Comparison of ENCODE assay signal across 11 cellular contexts in the genomic region with DNA sequence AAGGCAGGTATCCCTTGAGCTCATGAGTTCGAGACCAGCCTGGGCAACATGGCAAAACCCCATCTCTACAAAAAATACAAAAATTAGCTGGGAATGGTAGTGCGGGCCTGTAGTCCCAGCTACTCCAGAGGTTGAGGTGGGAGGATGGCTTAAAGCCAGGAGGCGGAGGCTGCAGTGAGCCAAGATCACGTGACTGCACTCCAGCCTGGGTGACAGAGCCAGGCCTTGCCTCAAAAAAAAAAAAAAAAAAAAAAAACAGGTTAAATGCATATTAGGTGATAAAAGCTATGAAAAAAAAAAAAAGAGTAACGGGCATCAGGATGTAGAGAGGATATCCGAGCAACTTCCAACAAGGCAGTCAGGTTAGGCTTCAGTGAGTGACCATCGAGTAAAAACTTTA. TPM values are rescaled to one million over a fixed set of nuclear protein-coding genes. Genes with fewer than 3 reads are reported as not detected.
A peak's percentile ranks its signal among the peaks of the same experiment; 100 is the strongest.
DNase-seq lines count a peak whose midpoint lies in the region; ATAC-seq and TF ChIP-seq lines count a peak whose summit lies in the region.
"Had no signal": no experiment of that assay in that cellular context is flagged by ENCODE, and none has a peak within 500 bp of the region (broad histone marks: within the 10 kb centered on the region; RNA-seq: fewer than 3 reads in every experiment).

No MANE protein-coding gene starts in this region.

- no peaks in the 10 kb centered on the region for H3K27me3 ChIP-seq in heart right ventricle
- no peaks in the 10 kb centered on the region for H3K27me3 ChIP-seq in uterus
- H3K27me3 ChIP-seq in ascending aorta: no peaks in the 10 kb centered on the region
- H3K27me3 ChIP-seq: Peyer's patch had no signal

- no peak overlapping the region for H3K4me3 ChIP-seq in heart right ventricle
- no peak overlapping the region for H3K4me3 ChIP-seq in uterus
- H3K4me3 ChIP-seq in ascending aorta: no peak overlapping the region
- H3K4me3 ChIP-seq: Peyer's patch had no signal

- intact Hi-C loops in left ventricle myocardium superior (cut with micrococcal nuclease) (no loop called here), heart right ventricle (cut with DNase I) (loop anchor here in 1 of 10 donors (5.0 kb wide), 1 partner anchor 248 kb away; no protein-coding TSS in a partner anchor), left colon (cut with DNase I, micrococcal nuclease) (no loop called here), uterus (cut with DNase I; ENCODE audit: low total_unique reads) (no loop called here), ascending aorta (cut with DNase I) (loop anchor here (5.0 kb wide), 2 partner anchors 592 to 1522 kb away; partner anchors contain the start of gene SYF2)

- 53 to 70% methylated on average over 7 of the region's 7 CpGs for WGBS in heart right ventricle, 2 donors

- no peak for ATAC-seq in left ventricle myocardium superior
- ATAC-seq in heart right ventricle: no peak
- no peak for ATAC-seq in left colon

- no peak for TF ChIP-seq CTCF in heart right ventricle (IDR thresholded peaks at IDR 0.05)
- no peak for TF ChIP-seq CTCF in VCaP (conservative IDR thresholded peaks at IDR 0.05)
- no peak for TF ChIP-seq CTCF in uterus (IDR thresholded peaks at IDR 0.05)
- TF ChIP-seq CTCF in ascending aorta (IDR thresholded peaks at IDR 0.05): no peak

- H3K9me3 ChIP-seq in heart right ventricle (no peaks in the 10 kb centered on the region), uterus (no peaks in the 10 kb centered on the region), ascending aorta (no peaks in the 10 kb centered on the region)
- H3K9me3 ChIP-seq: Peyer's patch had no signal

- DNase-seq in left ventricle myocardium superior: peak; percentile 51
- no peak for DNase-seq in heart right ventricle
- peak; percentile 28 to 38 for DNase-seq in left colon
- peak; percentile 54 to 62 for DNase-seq in uterus
- DNase-seq in ascending aorta (ENCODE audit: low spot score in 2 of 2): no peak
- DNase-seq in NCI-H510A treated with DMSO at 0.1 percent for 48 hours (lab: John Stamatoyannopoulos, UW): no peak
- no peak for DNase-seq in NCI-H2196 (lab: John Stamatoyannopoulos, UW; ENCODE audit: unreplicated experiment)
- DNase-seq: islet precursor cell, NCI-H2081 treated with DMSO at 0.1 percent for 48 hours, Peyer's patch had no signal

- H3K27ac ChIP-seq in heart right ventricle (no peak overlapping the region), VCaP (peak overlapping the region; percentile 97; the same call in 1 of the 2 replicates), uterus (peak overlapping the region in 1 of 2 donors; percentile 99), ascending aorta (no peak overlapping the region)
- H3K27ac ChIP-seq: Peyer's patch had no signal

- H3K36me3 ChIP-seq in heart right ventricle: peaks cover 0 to 3% (median 0%) of the 10 kb centered on the region in 9 donors
- H3K36me3 ChIP-seq in uterus: no peaks in the 10 kb centered on the region
- no peaks in the 10 kb centered on the region for H3K36me3 ChIP-seq in ascending aorta
- H3K36me3 ChIP-seq: Peyer's patch had no signal

- peaks cover 0 to 33% (median 23%) of the 10 kb centered on the region in 9 donors for H3K4me1 ChIP-seq in heart right ventricle
- H3K4me1 ChIP-seq in uterus: peaks cover 0 to 8% of the 10 kb centered on the region in 2 donors
- peaks cover 8 to 15% of the 10 kb centered on the region in 2 donors for H3K4me1 ChIP-seq in ascending aorta

- TF ChIP-seq POLR2A in uterus (IDR thresholded peaks at IDR 0.05): no peak

RNA-seq across cellular contexts. Expression of gene SRRM1, which starts 2.8 kb away (rescaled TPM):
- 65.5 TPM for total RNA-seq in left ventricle myocardium superior
- total RNA-seq in heart right ventricle: 10 to 100 TPM; 54.4 to 82.9 (median 75.8) TPM
- polyA plus RNA-seq in heart right ventricle: 10 to 100 TPM; 26.0 to 83.0 TPM
- total RNA-seq in left colon: 100 to 1,000 TPM; 106 to 115 TPM
- 100 to 1,000 TPM in 2 of 4 donors, 10 to 100 TPM in 2; 92.6 to 177 (median 129) TPM for total RNA-seq in uterus
- total RNA-seq in ascending aorta: 90.5 TPM

Comparison
In these comparisons a context has a peak if more than half of its experiments do, and no peak if none do; other contexts are left out.
1. DNase-seq: peak in left ventricle myocardium superior (single experiment), left colon (2 of 2) and uterus (2 of 2); none in heart right ventricle (0 of 2), ascending aorta (0 of 2), NCI-H510A treated with DMSO at 0.1 percent for 48 hours (single experiment) and NCI-H2196 (single experiment).